Comparison of ENCODE assay signal across 26 cellular contexts in the genomic region with DNA sequence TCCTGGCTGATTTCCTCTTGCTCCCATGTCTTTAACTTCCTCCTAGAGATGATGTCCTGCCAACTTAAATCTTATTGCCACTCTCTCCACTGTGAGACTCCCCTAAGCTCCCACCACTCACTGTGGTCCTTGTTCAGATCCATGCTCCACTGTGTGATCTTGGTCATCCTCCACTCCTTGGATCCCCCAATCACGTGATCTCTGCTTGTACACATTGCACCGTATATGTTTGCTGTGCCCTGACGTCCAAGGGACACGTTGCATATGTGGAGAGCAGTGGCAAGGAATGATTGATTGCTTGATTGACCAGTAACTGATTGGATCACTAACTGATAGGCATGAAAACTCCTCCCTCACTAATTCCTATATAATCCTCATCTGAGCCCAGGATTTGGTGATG.
"Had no signal": no experiment of that assay in that cellular context is flagged by ENCODE, and none has a peak within 500 bp of the region (broad histone marks: within the 10 kb centered on the region; RNA-seq: fewer than 3 reads in every experiment).

No MANE protein-coding gene starts in this region.

- DNase-seq: activated CD4-positive, alpha-beta memory T cell treated with anti-CD3 and anti-CD28 coated beads for 36 hours; activated CD4-positive, alpha-beta T cell treated with anti-CD3 and anti-CD28 coated beads for 36 hours; activated CD4-positive, alpha-beta T cell treated with anti-CD3 and anti-CD28 coated beads, Interleukin-2, amount 10 ng/mL, durations not matched to agents 24 days and 14 days; activated CD4-positive, CD25-positive, alpha-beta regulatory T cell; activated CD4-positive, CD25-positive, alpha-beta regulatory T cell treated with anti-CD3 and anti-CD28 coated beads, Interleukin-2, amount 50 U/mL, for 72 hours; activated CD8-positive, alpha-beta memory T cell treated with anti-CD3 and anti-CD28 coated beads, Interleukin-2, amount 10 ng/mL, durations not matched to agents 7 days and 5 days; activated CD8-positive, alpha-beta memory T cell treated with anti-CD3 and anti-CD28 coated beads, Interleukin-2, amount 50 U/mL, for 4 hours; activated CD8-positive, alpha-beta T cell treated with anti-CD3 and anti-CD28 coated beads, Interleukin-2, amount 10 ng/mL, durations not matched to agents 7 days and 5 days; activated effector memory CD4-positive, alpha-beta T cell treated with Interleukin-2 at 50 U/mL for 16 hours; activated gamma-delta T cell treated with Interleukin-2 at 50 U/mL for 16 hours; activated naive CD4-positive, alpha-beta T cell treated with anti-CD3 and anti-CD28 coated beads, Interleukin-2, amount 50 U/mL, for 16 hours; activated naive CD4-positive, alpha-beta T cell treated with Interleukin-2 at 50 U/mL for 16 hours; activated naive CD8-positive, alpha-beta T cell treated with anti-CD3 and anti-CD28 coated beads for 36 hours; activated T-cell treated with anti-CD3 and anti-CD28 coated beads, Interleukin-2, amount 50 U/mL, for 1 hour; activated T-cell treated with anti-CD3 and anti-CD28 coated beads, Interleukin-2, amount 50 U/mL, for 72 hours; dorsolateral prefrontal cortex; effector memory CD4-positive, alpha-beta T cell; endodermal cell; foreskin fibroblast; T-cell; T1000 had no signal

- H3K4me1 ChIP-seq: ascending aorta, breast epithelium had no signal

- H3K36me3 ChIP-seq: ascending aorta, breast epithelium had no signal

- H3K4me3 ChIP-seq: ascending aorta, breast epithelium, coronary artery, dorsolateral prefrontal cortex had no signal

- FAIRE-seq: frontal cortex had no signal

- H3K27ac ChIP-seq: ascending aorta, breast epithelium, coronary artery, dorsolateral prefrontal cortex had no signal

- H3K27me3 ChIP-seq: ascending aorta, breast epithelium, dorsolateral prefrontal cortex had no signal

- H3K9me3 ChIP-seq: ascending aorta, breast epithelium had no signal

- ATAC-seq: activated CD4-positive, alpha-beta T cell treated with anti-CD3 and anti-CD28 coated beads for 36 hours; activated CD8-positive, alpha-beta memory T cell treated with anti-CD3 and anti-CD28 coated beads, Interleukin-2, amount 10 ng/mL, durations not matched to agents 7 days and 5 days; activated CD8-positive, alpha-beta T cell treated with anti-CD3 and anti-CD28 coated beads, Interleukin-2, amount 10 ng/mL, durations not matched to agents 7 days and 5 days; activated T-cell treated with anti-CD3 and anti-CD28 coated beads, Interleukin-2, amount 50 U/mL, for 72 hours; esophagus mucosa; T-cell had no signal
